Comparison of ENCODE assay signal across 10 cellular contexts in genomic region chr15:63256433-63256884, GRCh38. TPM values are rescaled to one million over a fixed set of nuclear protein-coding genes. Genes with fewer than 3 reads are reported as not detected.
DNase-seq lines count a peak whose midpoint lies in the region; ATAC-seq, FAIRE-seq and TF ChIP-seq lines count a peak whose summit lies in the region.
"Had no signal": no experiment of that assay in that cellular context is flagged by ENCODE, and none has a peak within 500 bp of the region (broad histone marks: within the 10 kb centered on the region; RNA-seq: fewer than 3 reads in every experiment).

No MANE protein-coding gene starts in this region.

- CTCF ChIA-PET in A673 (lab: Charles Lee) (no interaction called here), HEK293 (lab: Yijun Ruan, JAX) (no interaction called here)

- peak; percentile 90 for DNase-seq in A673 (ENCODE audit: low spot score)
- peak; percentile 79 for DNase-seq in adipocyte (ENCODE audit: low read depth)
- peak; percentile 57 for DNase-seq in iPS-NIHi11 (ENCODE audit: low spot score)
- DNase-seq in NCI-H1092 treated with DMSO at 0.1 percent for 48 hours (lab: John Stamatoyannopoulos, UW) = no peak
- DNase-seq in NCI-H2196 (lab: John Stamatoyannopoulos, UW; ENCODE audit: unreplicated experiment) = no peak
- DNase-seq in GM12891 (ENCODE audit: insufficient read length, low spot score) = no peak
- DNase-seq: CD4-positive, alpha-beta T cell had no signal

- H3K4me1 ChIP-seq in A673 (ENCODE audit: insufficient read depth, low read length, poor library complexity, severe bottlenecking) (peaks cover 27% of the 10 kb centered on the region), HEK293 (ENCODE audit: control insufficient read depth, insufficient read depth, low read length) (peaks cover 11% of the 10 kb centered on the region), adipocyte (ENCODE audit: control insufficient read depth, insufficient read depth, low read length) (peaks cover 16% of the 10 kb centered on the region)
- H3K4me1 ChIP-seq: parathyroid adenoma had no signal

- H3K9ac ChIP-seq in adipocyte (ENCODE audit: low read length) = peak overlapping the region; percentile 67
- H3K9ac ChIP-seq: parathyroid adenoma had no signal

- H3K9me3 ChIP-seq in A673 (ENCODE audit: low read depth, low read length, poor library complexity, severe bottlenecking) (no peaks in the 10 kb centered on the region), HEK293 (ENCODE audit: control insufficient read depth, insufficient read depth, low read depth, low read length) (no peaks in the 10 kb centered on the region), adipocyte (ENCODE audit: control insufficient read depth, low read length) (no peaks in the 10 kb centered on the region)

- H3K36me3 ChIP-seq in A673 (ENCODE audit: insufficient read depth, low read length, poor library complexity, severe bottlenecking) (peaks cover 5% of the 10 kb centered on the region), HEK293 (ENCODE audit: control insufficient read depth in 2 of 2, insufficient read depth in 1 of 2, low read length in 2 of 2) (peaks cover 0 to 5% of the 10 kb centered on the region in 2 experiments; a peak in 2 of 3 replicates), adipocyte (ENCODE audit: control insufficient read depth, insufficient read depth, low read length, severe bottlenecking) (peaks cover 30% of the 10 kb centered on the region)

- no peak for FAIRE-seq in GM12891 (lab: Jason Lieb, UNC)

- H3K27ac ChIP-seq in A673 (ENCODE audit: low read depth, low read length, poor library complexity, severe bottlenecking) (peak overlapping the region; percentile 88), HEK293 (ENCODE audit: extremely low read depth, low read depth, low read length) (no peak overlapping the region)
- H3K27ac ChIP-seq: parathyroid adenoma had no signal

- POLR2A ChIA-PET in A673 (lab: Charles Lee; ENCODE audit: low non-redundant PET) (interaction anchor here (1.0 kb wide), 1 partner anchor 20 kb away, joined by 9 read pairs; the partner anchor contains the start of gene APH1B), HEK293 (lab: Yijun Ruan, JAX) (no interaction called here)

- H3K4me3 ChIP-seq in A673 (ENCODE audit: low read depth, low read length, poor library complexity, severe bottlenecking) (no peak overlapping the region), HEK293 (ENCODE audit: low read depth, low read length) (no peak overlapping the region), adipocyte (ENCODE audit: low read length) (no peak overlapping the region)

- TF ChIP-seq CTCF in A673 (conservative IDR thresholded peaks at IDR 0.05; ENCODE audit: low read depth, low read length) = no peak
- TF ChIP-seq CTCF in HEK293 (tag by site-specific recombination; IDR thresholded peaks at IDR 0.05) = no peak

- H3K27me3 ChIP-seq in A673 (replicated peaks; ENCODE audit: insufficient read depth, low read depth, low read length, poor library complexity) = no peaks in the 10 kb centered on the region
- no peaks in the 10 kb centered on the region for H3K27me3 ChIP-seq in adipocyte (replicated peaks; ENCODE audit: control insufficient read depth, insufficient read depth, low read length)

- no peak for TF ChIP-seq POLR2A in GM12891 (IDR thresholded peaks at IDR 0.05; ENCODE audit: low read depth, low read length)

- intact Hi-C loops in A673 (cut with micrococcal nuclease; ENCODE audit: unreplicated experiment) = loop anchor here (5.0 kb wide), 1 partner anchor 69 kb away; the partner anchor contains the start of gene RAB8B

- no peak for ATAC-seq in HG03432 (IDR thresholded peaks at IDR 0.05; ENCODE audit: unreplicated experiment)

- no TSS peak for BruUV-seq in A673 (replicated peaks; lab: Mats Ljungman, UMichigan)

TF ChIP-seq in HEK293, 187 proteins besides CTCF, POLR2A, EP300 and RAD21 (continues in another document):
- 0 out of 2 replicates have a peak, but pooled peaks have one; percentile 20 for TF ChIP-seq ZNF843 (tag by site-specific recombination; IDR thresholded peaks at IDR 0.05)
- peak; percentile 59; the same call in 1 of the 2 replicates for TF ChIP-seq ZNF660 (tag by site-specific recombination; IDR thresholded peaks at IDR 0.05)
- peak; percentile 77 for TF ChIP-seq ZNF18 (tag by site-specific recombination; IDR thresholded peaks at IDR 0.05)
- TF ChIP-seq IKZF3 (tag by site-specific recombination; IDR thresholded peaks at IDR 0.05) = 0 out of 2 replicates have a peak, but pooled peaks have one; percentile 25
- peak; percentile 82 for TF ChIP-seq ZNF366 (tag by site-specific recombination; conservative IDR thresholded peaks at IDR 0.05)
- 0 out of 2 replicates have a peak, but pooled peaks have one; percentile 22 for TF ChIP-seq ZBTB44 (tag by site-specific recombination; IDR thresholded peaks at IDR 0.05)
- 0 out of 2 replicates have a peak, but pooled peaks have one; percentile 13 for TF ChIP-seq ZEB2 (tag by site-specific recombination; IDR thresholded peaks at IDR 0.05)
- peak; percentile 92 for TF ChIP-seq MZF1 (tag by site-specific recombination; IDR thresholded peaks at IDR 0.05; ENCODE audit: borderline replicate concordance)
- no peak for TF ChIP-seq ZNF404 (tag by site-specific recombination; IDR thresholded peaks at IDR 0.05)
- no peak for TF ChIP-seq ZNF501 (tag by site-specific recombination; IDR thresholded peaks at IDR 0.05)

TF ChIP-seq in GM12891, 5 proteins besides CTCF, POLR2A, EP300 and RAD21:
- TF ChIP-seq POU2F2 (IDR thresholded peaks at IDR 0.05; ENCODE audit: low read depth, low read length) = no peak
- no peak for TF ChIP-seq PAX5 (IDR thresholded peaks at IDR 0.05; ENCODE audit: insufficient read depth, low read length, severe bottlenecking)
- TF ChIP-seq TAF1 (IDR thresholded peaks at IDR 0.05; ENCODE audit: low read depth, low read length) = no peak
- no peak for TF ChIP-seq SPI1 (IDR thresholded peaks at IDR 0.05; ENCODE audit: low read depth, low read length)
- TF ChIP-seq POLR2AphosphoS5 (IDR thresholded peaks at IDR 0.05; ENCODE audit: low read depth, low read length) = no peak

RNA-seq across cellular contexts. Expression of gene APH1B, which starts 20.9 kb away (rescaled TPM):
- 6.2 and 8.1 TPM in 2 replicates for total RNA-seq in A673 (2021)
- polyA plus RNA-seq in GM12891 (2012; ENCODE audit: low read depth, missing spikeins) = 5.9 TPM

Comparison
In these comparisons a context has a peak if more than half of its experiments do, and no peak if none do; other contexts are left out.
1. DNase-seq: peak in A673 (single experiment), adipocyte (single experiment) and iPS-NIHi11 (single experiment); none in NCI-H1092 treated with DMSO at 0.1 percent for 48 hours (single experiment), NCI-H2196 (single experiment) and GM12891 (single experiment).